Comparison of ENCODE assay signal across 11 cellular contexts in genomic region chr15:101349497-101349951, GRCh38.
"Had no signal": no experiment of that assay in that cellular context is flagged by ENCODE, and none has a peak within 500 bp of the region (broad histone marks: within the 10 kb centered on the region; RNA-seq: fewer than 3 reads in every experiment).

No MANE protein-coding gene starts in this region.

- DNase-seq: activated CD4-positive, alpha-beta T cell treated with anti-CD3 and anti-CD28 coated beads, Interleukin-2, amount 50 U/mL, for 4 hours; activated CD4-positive, CD25-positive, alpha-beta regulatory T cell treated with anti-CD3 and anti-CD28 coated beads, Interleukin-2, amount 50 U/mL, for 72 hours; activated naive CD4-positive, alpha-beta T cell treated with Interleukin-2 at 50 U/mL for 16 hours; anterior cingulate cortex; dermis blood vessel endothelial cell; erythroblast; naive thymus-derived CD4-positive, alpha-beta T cell had no signal

- ATAC-seq: activated T-helper 17 cell treated with anti-CD3 and anti-CD28 coated beads, Interleukin-2, amount 50 U/mL, for 72 hours; naive thymus-derived CD4-positive, alpha-beta T cell; stimulated activated effector memory CD8-positive, alpha-beta T cell treated with anti-CD3 and anti-CD28 coated beads, Interleukin-12 subunit alpha, Interleukin-12 subunit beta, amount 100 ng/mL, for 72 hours had no signal

- H3K36me3 ChIP-seq: thyroid gland had no signal

- H3K4me3 ChIP-seq: hepatocyte, thyroid gland had no signal

- H3K27ac ChIP-seq: hepatocyte, thyroid gland had no signal

- H3K27me3 ChIP-seq: hepatocyte, thyroid gland had no signal

- H3K9me3 ChIP-seq: thyroid gland had no signal
